ENCODE assay signal across 6 cellular contexts in the genomic region with DNA sequence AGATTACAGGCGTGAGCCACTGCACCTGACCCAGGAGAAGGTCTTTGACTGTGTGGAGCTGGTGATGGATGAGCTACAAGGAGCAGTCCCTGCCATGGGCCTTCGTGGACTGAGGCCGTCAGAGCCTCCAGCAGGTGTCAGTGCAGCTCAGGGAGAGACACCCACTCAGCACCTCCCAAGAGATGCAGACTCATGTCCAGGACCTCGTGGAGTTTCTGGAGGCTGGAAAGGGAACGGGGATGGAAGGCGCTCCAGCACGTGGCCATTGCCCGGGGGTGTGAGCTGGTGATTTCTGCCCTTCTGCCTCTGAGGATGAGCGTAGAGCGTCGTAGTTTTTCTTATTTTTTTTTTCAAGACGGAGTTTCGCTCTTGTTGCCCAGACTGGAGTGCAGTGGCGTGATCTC. TPM values are rescaled to one million over a fixed set of nuclear protein-coding genes. Genes with fewer than 3 reads are reported as not detected.
DNase-seq lines count a peak whose midpoint lies in the region; ATAC-seq and TF ChIP-seq lines count a peak whose summit lies in the region.

No MANE protein-coding gene starts in this region.

- no peak for TF ChIP-seq POLR2A in NB4 (IDR thresholded peaks at IDR 0.05; ENCODE audit: extremely low read depth, insufficient read length)
- TF ChIP-seq POLR2A in prostate gland (IDR thresholded peaks at IDR 0.05), result no peak

- intact Hi-C loops in prostate gland (cut with DNase I), result no loop called here

- no peaks in the 10 kb centered on the region for H3K4me1 ChIP-seq in prostate gland (replicated peaks)

- 42% methylated on average over 14 of the region's 14 CpGs for WGBS in prostate gland

- no peak for ATAC-seq in HG03520 (IDR thresholded peaks at IDR 0.05; ENCODE audit: unreplicated experiment)
- ATAC-seq in GM21576 (IDR thresholded peaks at IDR 0.05; ENCODE audit: unreplicated experiment), result no peak

- H3K27me3 ChIP-seq in prostate gland (replicated peaks; ENCODE audit: insufficient read depth), result no peaks in the 10 kb centered on the region

- TF ChIP-seq CTCF in NB4 (IDR thresholded peaks at IDR 0.05; ENCODE audit: low read depth, low read length) (peak; percentile 63), prostate gland (IDR thresholded peaks at IDR 0.05) (peak in 3 of 4 experiments; percentile 69 to 79 (median 75))

- no peaks in the 10 kb centered on the region for H3K9me3 ChIP-seq in prostate gland

- H3K4me3 ChIP-seq in NB4 (ENCODE audit: low read depth, low read length) (no peak overlapping the region), prostate gland (no peak overlapping the region)

- DNase-seq in DMS53 treated with DMSO at 0.1 percent for 48 hours (lab: John Stamatoyannopoulos, UW; ENCODE audit: unreplicated experiment) (peak; percentile 66), NB4 (ENCODE audit: low read depth) (peak; percentile 76), T47D (ENCODE audit: low read depth in 1 of 2, low spot score in 1 of 2) (peak; percentile 93 to 99), prostate gland (ENCODE audit: low spot score) (peak; percentile 80)

- no peak overlapping the region for H3K27ac ChIP-seq in prostate gland

- H3K36me3 ChIP-seq in prostate gland, result no peaks in the 10 kb centered on the region

- in situ Hi-C loops in T47D (cut with HindIII; ENCODE audit: low pct_unique_long_range_greater_than_20kb, low sequenced_read_pairs), result no loop called here

RNA-seq across cellular contexts. Expression of gene TOR4A, which starts 9.5 kb away (rescaled TPM):
- total RNA-seq in prostate gland, result 1 to 10 TPM; 1.6 to 7.3 TPM

RNA-seq across cellular contexts. Expression of gene NRARP, which starts 15.1 kb away (rescaled TPM):
- total RNA-seq in prostate gland, result 10 to 100 TPM; 22.4 to 24.3 TPM

RNA-seq across cellular contexts. Expression of gene NELFB, which starts 31.9 kb away (rescaled TPM):
- total RNA-seq in prostate gland, result 10 to 100 TPM; 44.9 to 82.1 TPM

RNA-seq across cellular contexts. Expression of gene STPG3, which starts 35.9 kb away (rescaled TPM):
- 1 to 10 TPM in 1 of 2 donors, not detected in 1; 4.2 TPM for total RNA-seq in prostate gland

RNA-seq across cellular contexts. Expression of gene TUBB4B, which starts 45.9 kb away (rescaled TPM):
- total RNA-seq in prostate gland, result 100 to 1,000 TPM; 279 to 484 TPM
